In genomic region chr17:50944054-50944901, GRCh38 we compare ENCODE assay signal across 8 cellular contexts.
DNase-seq lines count a peak whose midpoint lies in the region; ATAC-seq and TF ChIP-seq lines count a peak whose summit lies in the region.

No MANE protein-coding gene starts in this region.

- H3K27me3 ChIP-seq in layer of hippocampus (ENCODE audit: control insufficient read depth, insufficient read depth, low read length): no peaks in the 10 kb centered on the region

- peak overlapping the region; percentile 58 for H3K4me3 ChIP-seq in GM12875 (ENCODE audit: low read depth, low read length)
- H3K4me3 ChIP-seq in WI38 (ENCODE audit: low read depth, low read length): peak overlapping the region; percentile 37

- peak overlapping the region; percentile 79 for H3K27ac ChIP-seq in layer of hippocampus (ENCODE audit: low read depth, low read length)

- ATAC-seq in GM19351 (IDR thresholded peaks at IDR 0.05; ENCODE audit: unreplicated experiment) (no peak), GM21381 (IDR thresholded peaks at IDR 0.05; ENCODE audit: unreplicated experiment) (no peak)

- TF ChIP-seq CTCF in GM12875 (IDR thresholded peaks at IDR 0.05; ENCODE audit: borderline replicate concordance, insufficient read depth, low read depth, low read length): no peak
- no peak for TF ChIP-seq CTCF in WI38 (IDR thresholded peaks at IDR 0.05; ENCODE audit: low read depth, low read length)

- peak; percentile 43 for DNase-seq in NCI-H1105 (lab: John Stamatoyannopoulos, UW)
- DNase-seq in central memory CD4-positive, alpha-beta T cell: peak; percentile 75
- DNase-seq in stimulated activated CD4-positive, alpha-beta T cell treated with anti-CD3 and anti-CD28 coated beads, Interleukin-1b, Interleukin-23, amount 100 ng/mL, for 24 hours (ENCODE audit: low read depth in 4 of 4, low spot score in 1 of 4): peak in 3 of 4 experiments; percentile 55 to 75 (median 65)
